In the genomic region with DNA sequence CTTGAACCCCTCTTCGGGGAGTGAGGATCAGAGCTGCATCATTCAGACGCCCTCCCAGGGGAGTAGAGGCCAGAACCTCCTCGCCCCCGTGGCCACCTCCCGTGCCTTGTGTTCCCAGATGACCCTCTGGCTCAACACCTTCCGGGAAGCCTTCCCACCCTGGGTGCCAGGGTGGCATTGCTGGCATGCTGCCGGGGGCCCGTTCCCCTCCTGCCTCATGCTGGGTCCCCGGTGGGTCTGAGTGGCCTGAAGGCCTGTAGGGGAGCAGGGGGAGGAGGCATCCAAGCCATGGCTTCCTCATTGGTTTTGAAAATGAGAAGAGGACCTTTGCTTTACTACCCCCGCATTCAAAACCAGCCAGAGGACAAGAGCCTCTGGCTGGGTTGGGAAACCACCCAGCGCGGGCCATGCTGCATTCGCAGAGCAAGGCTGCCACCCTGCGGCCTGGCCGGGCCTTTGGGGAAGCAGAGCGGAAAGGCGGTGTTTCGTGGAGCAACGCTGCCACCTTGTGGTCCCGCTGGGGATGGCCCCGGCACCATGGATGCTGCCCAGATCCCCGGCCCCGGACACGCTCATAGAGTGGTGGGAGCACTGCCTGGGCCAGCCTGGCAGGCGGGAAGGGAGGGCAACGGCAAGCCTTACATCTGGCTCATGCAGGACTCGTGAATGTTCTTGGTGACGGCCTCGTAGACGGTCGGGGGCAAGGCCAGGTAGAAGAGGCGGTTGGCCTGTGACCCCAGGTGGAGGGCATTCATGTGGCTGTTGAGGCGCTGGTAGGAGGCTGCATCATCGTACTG, we compare ENCODE assay signal across 8 cellular contexts. TPM values are rescaled to one million over a fixed set of nuclear protein-coding genes. Genes with fewer than 3 reads are reported as not detected.
DNase-seq lines count a peak whose midpoint lies in the region; ATAC-seq, FAIRE-seq and TF ChIP-seq lines count a peak whose summit lies in the region.

No MANE protein-coding gene starts in this region.

- H3K27me3 ChIP-seq in bronchial epithelial cell (ENCODE audit: control insufficient read depth, insufficient read depth, low read length): no peaks in the 10 kb centered on the region

- TF ChIP-seq CTCF in AG09319 (IDR thresholded peaks at IDR 0.05; ENCODE audit: low read depth, low read length) (peak; percentile 99), activated B cell treated with CpG ODN at 0.5 μM for 24 hours (IDR thresholded peaks at IDR 0.05) (peak; percentile 30), bronchial epithelial cell (IDR thresholded peaks at IDR 0.05; ENCODE audit: insufficient read depth, low read length, severe bottlenecking) (peak; percentile 93)

- intact Hi-C loops in activated B cell treated with CpG ODN at 0.5 μM for 24 hours (cut with micrococcal nuclease): loop anchor here (1.0 to 5.0 kb wide), 5 partner anchors 137 to 568 kb away; partner anchors contain the start of gene RPL10

- no peaks in the 10 kb centered on the region for H3K27me3 Mint-ChIP-seq in activated B cell treated with CpG ODN at 0.5 μM for 24 hours

- H3K36me3 ChIP-seq in bronchial epithelial cell (ENCODE audit: control insufficient read depth, insufficient read depth, low read length): peaks cover 16% of the 10 kb centered on the region

- POLR2A ChIA-PET in activated B cell treated with CpG ODN at 0.5 μM for 24 hours (lab: Charles Lee): interaction anchor here (1.8 kb wide), 1 partner anchor 137 kb away, joined by 5 read pairs; no protein-coding TSS in a partner anchor

- peaks cover 3% of the 10 kb centered on the region for H3K4me1 Mint-ChIP-seq in activated B cell treated with CpG ODN at 0.5 μM for 24 hours

- DNase-seq in AG09319 (ENCODE audit: extremely low read depth, low read depth) (no peak), NCI-H345 (lab: John Stamatoyannopoulos, UW) (peak; percentile 75), activated B cell treated with CpG ODN at 0.5 μM for 24 hours (peak; percentile 77), bronchial epithelial cell (ENCODE audit: low read depth) (peak; percentile 39), kidney glomerular epithelial cell (lab: John Stamatoyannopoulos, UW) (peak; percentile 61)
- peak; percentile 79 to 96 for DNase-seq in stimulated activated CD4-positive, alpha-beta T cell treated with anti-CD3 and anti-CD28 coated beads, Interleukin-2, amount 100 ng/mL, for 48 hours

- CTCF ChIA-PET in activated B cell treated with CpG ODN at 0.5 μM for 24 hours (lab: Charles Lee): interaction anchor here (0.9 kb wide), 1 partner anchor 8 kb away, joined by 4 read pairs; no protein-coding TSS in a partner anchor

- H3K27ac Mint-ChIP-seq in activated B cell treated with CpG ODN at 0.5 μM for 24 hours: peak overlapping the region; percentile 50

- no peak for FAIRE-seq in bronchial epithelial cell (lab: Jason Lieb, UNC)

- H3K4me3 ChIP-seq in bronchial epithelial cell (ENCODE audit: low read depth, low read length): no peak overlapping the region

- H3K36me3 Mint-ChIP-seq in activated B cell treated with CpG ODN at 0.5 μM for 24 hours (ENCODE audit: low read depth): peaks cover 40% of the 10 kb centered on the region

- H3K9me3 Mint-ChIP-seq in activated B cell treated with CpG ODN at 0.5 μM for 24 hours: no peaks in the 10 kb centered on the region

- ATAC-seq in GM18873 (IDR thresholded peaks at IDR 0.05; ENCODE audit: low FRiP score, unreplicated experiment): peak; percentile 84
- peak; percentile 91 for ATAC-seq in HG03108 (IDR thresholded peaks at IDR 0.05; ENCODE audit: unreplicated experiment)
- peak; percentile 96 for ATAC-seq in activated B cell treated with CpG ODN at 0.5 μM for 24 hours (ENCODE audit: low read depth)

- no peak overlapping the region for H3K4me3 Mint-ChIP-seq in activated B cell treated with CpG ODN at 0.5 μM for 24 hours

RNA-seq across cellular contexts. Expression of gene G6PD, which starts 11.9 kb away (rescaled TPM):
- 77.1 and 84.6 TPM in 2 replicates for total RNA-seq in activated B cell treated with CpG ODN at 0.5 μM for 24 hours
- 17.4 and 20.0 TPM in 2 replicates for total RNA-seq in bronchial epithelial cell

RNA-seq across cellular contexts. Expression of gene IKBKG, which starts 12.7 kb away (rescaled TPM):
- total RNA-seq in activated B cell treated with CpG ODN at 0.5 μM for 24 hours: 52.9 and 61.1 TPM in 2 replicates
- total RNA-seq in bronchial epithelial cell: 8.4 and 10.3 TPM in 2 replicates

RNA-seq across cellular contexts. Expression of gene FAM3A, which starts 18.7 kb away (rescaled TPM):
- total RNA-seq in activated B cell treated with CpG ODN at 0.5 μM for 24 hours (30.0 and 36.1 TPM in 2 replicates), bronchial epithelial cell (33.2 and 36.6 TPM in 2 replicates)

RNA-seq across cellular contexts. Expression of gene SLC10A3, which starts 44.3 kb away (rescaled TPM):
- total RNA-seq in activated B cell treated with CpG ODN at 0.5 μM for 24 hours (13.4 and 17.1 TPM in 2 replicates), bronchial epithelial cell (7.4 and 13.4 TPM in 2 replicates)

RNA-seq across cellular contexts. Expression of gene UBL4A, which starts 48.3 kb away (rescaled TPM):
- total RNA-seq in activated B cell treated with CpG ODN at 0.5 μM for 24 hours (20.4 and 20.9 TPM in 2 replicates), bronchial epithelial cell (36.6 and 59.2 TPM in 2 replicates)

Comparison
In these comparisons a context has a peak if more than half of its experiments do, and no peak if none do; other contexts are left out.
1. CTCF ChIP-seq: peak in every context shown above with its lines; median percentile 99 in AG09319; 93 in bronchial epithelial cell; 30 in activated B cell treated with CpG ODN at 0.5 μM for 24 hours.